8 cellular contexts compared by ENCODE assay signal in genomic region chr1:161044908-161045748, GRCh38. TPM values are rescaled to one million over a fixed set of nuclear protein-coding genes. Genes with fewer than 3 reads are reported as not detected.
DNase-seq lines count a peak whose midpoint lies in the region; ATAC-seq and TF ChIP-seq lines count a peak whose summit lies in the region.

No MANE protein-coding gene starts in this region.

- peak overlapping the region; percentile 93 for H3K27ac ChIP-seq in WERI-Rb-1
- H3K27ac ChIP-seq in colonic mucosa, result peak overlapping the region; percentile 96

- H3K9ac ChIP-seq in colonic mucosa (ENCODE audit: low read depth in 2 of 2, low read length in 2 of 2), result peak overlapping the region; percentile 92 to 97

- TF ChIP-seq CTCF in WERI-Rb-1 (IDR thresholded peaks at IDR 0.05; ENCODE audit: low read depth, low read length) (no peak), colonic mucosa (IDR thresholded peaks at IDR 0.05) (no peak)

- no peaks in the 10 kb centered on the region for H3K4me1 ChIP-seq in colonic mucosa

- peaks cover 35% of the 10 kb centered on the region for H3K36me3 ChIP-seq in WERI-Rb-1
- peaks cover under 1% of the 10 kb centered on the region for H3K36me3 ChIP-seq in colonic mucosa

- H3K4me3 ChIP-seq in WERI-Rb-1 (ENCODE audit: low read depth, low read length) (peak overlapping the region; percentile 78), colonic mucosa (peak overlapping the region; percentile 83)

- H3K27me3 ChIP-seq in WERI-Rb-1 (ENCODE audit: insufficient read depth, low read depth, severe bottlenecking) (no peaks in the 10 kb centered on the region), colonic mucosa (no peaks in the 10 kb centered on the region)

- ATAC-seq in GM18858 (IDR thresholded peaks at IDR 0.05; ENCODE audit: unreplicated experiment) (peak; percentile 34), HG03045 (IDR thresholded peaks at IDR 0.05; ENCODE audit: unreplicated experiment) (peak; percentile 29)

- H3K9me3 ChIP-seq in WERI-Rb-1 (ENCODE audit: severe bottlenecking) (peaks cover 36% of the 10 kb centered on the region), colonic mucosa (no peaks in the 10 kb centered on the region)

- DNase-seq in AG08395 (ENCODE audit: low spot score), result peak; percentile 80
- peak; percentile 24 for DNase-seq in NCI-H2171 (lab: John Stamatoyannopoulos, UW)
- peak; percentile 96 for DNase-seq in WERI-Rb-1
- peak; percentile 81 for DNase-seq in colonic mucosa
- peak; percentile 81 for DNase-seq in kidney tubule cell (ENCODE audit: low spot score)
- peak; percentile 36 to 54 for DNase-seq in stimulated activated CD4-positive, alpha-beta T cell treated with anti-CD3 and anti-CD28 coated beads, Interleukin-4, amount 100 ng/mL, for 4 hours

- intact Hi-C loops in colonic mucosa (cut with DNase I), result loop anchor here (10.0 kb wide), 1 partner anchor 50 kb away; no protein-coding TSS in a partner anchor

RNA-seq across cellular contexts. Expression of gene USF1, which starts 0.6 kb away (rescaled TPM):
- 10 to 100 TPM; 63.6 TPM for total RNA-seq in colonic mucosa

RNA-seq across cellular contexts. Expression of gene TSTD1, which starts 6.4 kb away (rescaled TPM):
- total RNA-seq in colonic mucosa, result 10 to 100 TPM; 74.7 to 87.8 TPM

RNA-seq across cellular contexts. Expression of gene F11R, which starts 24.2 kb away (rescaled TPM):
- total RNA-seq in colonic mucosa, result 100 to 1,000 TPM; 134 to 179 TPM

RNA-seq across cellular contexts. Expression of gene ARHGAP30, which starts 24.6 kb away (rescaled TPM):
- 1 to 10 TPM; 3.5 to 5.3 TPM for total RNA-seq in colonic mucosa

RNA-seq across cellular contexts. Expression of gene NECTIN4, which starts 44.2 kb away (rescaled TPM):
- total RNA-seq in colonic mucosa, result 1 to 10 TPM; 4.6 to 7.8 TPM

Comparison
In these comparisons a context has a peak if more than half of its experiments do, and no peak if none do; other contexts are left out.
1. Peak in every context shown above with its lines: DNase-seq, ATAC-seq, H3K4me3 ChIP-seq and H3K27ac ChIP-seq.
2. DNase-seq: peak in every context shown above with its lines; median percentile 96 in WERI-Rb-1; 81 in colonic mucosa; 81 in kidney tubule cell; 80 in AG08395; 45 in stimulated activated CD4-positive, alpha-beta T cell treated with anti-CD3 and anti-CD28 coated beads, Interleukin-4, amount 100 ng/mL, for 4 hours; 24 in NCI-H2171.